16 cellular contexts compared by ENCODE assay signal in the genomic region with DNA sequence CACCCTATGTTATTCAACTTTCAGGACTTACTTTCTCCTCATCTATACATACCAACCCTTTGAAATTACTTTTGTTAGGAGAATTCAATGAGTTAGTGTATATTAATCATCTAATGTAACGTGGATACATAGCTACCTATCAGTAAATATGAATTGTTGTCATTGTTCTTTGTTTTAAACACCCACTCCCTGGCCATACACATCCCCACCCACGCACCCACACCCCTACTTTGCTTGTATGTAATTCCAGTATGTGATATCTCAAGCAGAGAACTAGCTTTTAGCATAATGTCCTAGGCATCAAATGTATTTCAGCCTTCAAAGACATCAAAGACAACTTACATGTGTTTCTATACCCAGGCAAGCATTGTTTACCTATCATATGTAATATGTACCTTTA.
A peak's percentile ranks its signal among the peaks of the same experiment; 100 is the strongest.
DNase-seq lines count a peak whose midpoint lies in the region; ATAC-seq and TF ChIP-seq lines count a peak whose summit lies in the region.
"Had no signal": no experiment of that assay in that cellular context is flagged by ENCODE, and none has a peak within 500 bp of the region (broad histone marks: within the 10 kb centered on the region; RNA-seq: fewer than 3 reads in every experiment).

No MANE protein-coding gene starts in this region.

- peaks cover 46 to 75% (median 69%) of the 10 kb centered on the region in 4 donors for H3K4me1 Mint-ChIP-seq in CD4-positive, CD25-positive, alpha-beta regulatory T cell
- peaks cover 14% of the 10 kb centered on the region for H3K4me1 Mint-ChIP-seq in nephron progenitor cell
- H3K4me1 Mint-ChIP-seq in T-helper 17 cell: peaks cover 55% of the 10 kb centered on the region

- TF ChIP-seq CTCF in HEK293 (tag by site-specific recombination; IDR thresholded peaks at IDR 0.05) (no peak), brain microvascular endothelial cell (IDR thresholded peaks at IDR 0.05; ENCODE audit: low read depth, low read length, missing control alignments) (no peak), nephron progenitor cell (IDR thresholded peaks at IDR 0.05) (no peak)

- H3K36me3 ChIP-seq in CD4-positive, CD25-positive, alpha-beta regulatory T cell (ENCODE audit: control insufficient read depth, insufficient read depth, low read length): peaks cover 54% of the 10 kb centered on the region
- H3K36me3 ChIP-seq in HEK293 (ENCODE audit: control insufficient read depth in 2 of 2, insufficient read depth in 1 of 2, low read length in 2 of 2): peaks cover 3 to 61% of the 10 kb centered on the region in 2 experiments; a peak in 1 of 3 replicates
- H3K36me3 ChIP-seq in brain microvascular endothelial cell (replicated peaks): peaks cover 15% of the 10 kb centered on the region

- peaks cover 28% of the 10 kb centered on the region for H3K36me3 Mint-ChIP-seq in CD4-positive, CD25-positive, alpha-beta regulatory T cell
- peaks cover 49% of the 10 kb centered on the region for H3K36me3 Mint-ChIP-seq in nephron progenitor cell (ENCODE audit: low read depth)
- H3K36me3 Mint-ChIP-seq in T-helper 17 cell (ENCODE audit: low read depth): peaks cover 11% of the 10 kb centered on the region

- no peak for ATAC-seq in CD4-positive, CD25-positive, alpha-beta regulatory T cell (ENCODE audit: low read depth in 2 of 2)
- ATAC-seq in T-helper 17 cell: no peak
- ATAC-seq: GM12878; stimulated activated naive CD8-positive, alpha-beta T cell treated with anti-CD3 and anti-CD28 coated beads, Interleukin-15, amount 100 ng/mL, for 72 hours had no signal

- POLR2A ChIA-PET in HEK293 (lab: Yijun Ruan, JAX): no interaction called here

- no peak overlapping the region for H3K4me3 ChIP-seq in CD4-positive, CD25-positive, alpha-beta regulatory T cell (ENCODE audit: low read depth, low read length)
- H3K4me3 ChIP-seq in HEK293 (ENCODE audit: low read depth, low read length) (no peak overlapping the region), brain microvascular endothelial cell (ENCODE audit: low read depth, low read length) (no peak overlapping the region)
- H3K4me3 ChIP-seq: GM12878 had no signal

- H3K9me3 Mint-ChIP-seq in CD4-positive, CD25-positive, alpha-beta regulatory T cell: no peaks in the 10 kb centered on the region
- no peaks in the 10 kb centered on the region for H3K9me3 Mint-ChIP-seq in nephron progenitor cell
- H3K9me3 Mint-ChIP-seq: activated naive CD8-positive, alpha-beta T cell treated with anti-CD3 and anti-CD28 coated beads, Interleukin-2, amount 10 ng/mL, durations not matched to agents 7 days and 5 days; CD4-positive, alpha-beta memory T cell; stimulated activated naive CD8-positive, alpha-beta T cell treated with anti-CD3 and anti-CD28 coated beads, Interleukin-15, amount 100 ng/mL, for 72 hours had no signal

- H3K9me3 ChIP-seq in CD4-positive, CD25-positive, alpha-beta regulatory T cell (ENCODE audit: control insufficient read depth in 2 of 2, low read length in 2 of 2): no peaks in the 10 kb centered on the region
- H3K9me3 ChIP-seq in HEK293 (ENCODE audit: control insufficient read depth, insufficient read depth, low read depth, low read length) (no peaks in the 10 kb centered on the region), T-helper 17 cell (ENCODE audit: control insufficient read depth, low read length, poor library complexity, severe bottlenecking) (no peaks in the 10 kb centered on the region)

- no peaks in the 10 kb centered on the region for H3K27me3 Mint-ChIP-seq in CD4-positive, CD25-positive, alpha-beta regulatory T cell
- H3K27me3 Mint-ChIP-seq in nephron progenitor cell (ENCODE audit: low read depth, poor library complexity) (no peaks in the 10 kb centered on the region), T-helper 17 cell (no peaks in the 10 kb centered on the region)
- H3K27me3 Mint-ChIP-seq: activated naive CD8-positive, alpha-beta T cell treated with anti-CD3 and anti-CD28 coated beads, Interleukin-2, amount 10 ng/mL, durations not matched to agents 7 days and 5 days; CD4-positive, alpha-beta memory T cell; stimulated activated naive CD8-positive, alpha-beta T cell treated with anti-CD3 and anti-CD28 coated beads, Interleukin-15, amount 100 ng/mL, for 72 hours had no signal

- H3K27ac ChIP-seq in CD4-positive, CD25-positive, alpha-beta regulatory T cell (ENCODE audit: insufficient read depth, low read length, poor library complexity, severe bottlenecking): no peak overlapping the region
- H3K27ac ChIP-seq in HEK293 (ENCODE audit: extremely low read depth, low read depth, low read length) (no peak overlapping the region), brain microvascular endothelial cell (peak overlapping the region; percentile 97)

- no peaks in the 10 kb centered on the region for H3K27me3 ChIP-seq in CD4-positive, CD25-positive, alpha-beta regulatory T cell (ENCODE audit: control insufficient read depth, insufficient read depth, low read length)
- H3K27me3 ChIP-seq in brain microvascular endothelial cell (replicated peaks): no peaks in the 10 kb centered on the region

- in situ Hi-C loops in brain microvascular endothelial cell (cut with HindIII; ENCODE audit: low pct_ligation_motif_present, low sequenced_read_pairs): loop anchor here (25.0 kb wide), 1 partner anchor 389 kb away; no protein-coding TSS in a partner anchor

- CTCF ChIA-PET in HEK293 (lab: Yijun Ruan, JAX): interaction anchor here (0.9 to 5.5 kb wide), 2 partner anchors 55 to 133 kb away, joined by 3 to 21 read pairs; no protein-coding TSS in a partner anchor

- DNase-seq in CD4-positive, CD25-positive, alpha-beta regulatory T cell: no peak
- DNase-seq in brain microvascular endothelial cell (no peak), nephron progenitor cell (no peak), globus pallidus (ENCODE audit: low spot score) (no peak), NCI-H2196 (lab: John Stamatoyannopoulos, UW; ENCODE audit: unreplicated experiment) (no peak), T-helper 17 cell (no peak)
- DNase-seq: activated naive CD8-positive, alpha-beta T cell treated with anti-CD3 and anti-CD28 coated beads, Interleukin-2, amount 10 ng/mL, durations not matched to agents 7 days and 5 days; CD4-positive, alpha-beta memory T cell; cerebellar nuclear complex; KBM-7; NCI-H1417; NCI-H446; OCI-M1; stimulated activated naive CD8-positive, alpha-beta T cell treated with anti-CD3 and anti-CD28 coated beads, Interleukin-15, amount 100 ng/mL, for 72 hours had no signal

- H3K4me1 ChIP-seq in CD4-positive, CD25-positive, alpha-beta regulatory T cell (ENCODE audit: control insufficient read depth, insufficient read depth, low read length, poor library complexity, severe bottlenecking): peaks cover 66% of the 10 kb centered on the region
- no peaks in the 10 kb centered on the region for H3K4me1 ChIP-seq in HEK293 (ENCODE audit: control insufficient read depth, insufficient read depth, low read length)

- H3K27ac Mint-ChIP-seq in CD4-positive, CD25-positive, alpha-beta regulatory T cell: peak overlapping the region in 2 of 3 donors; percentile 27 to 66
- peak overlapping the region; percentile 21 for H3K27ac Mint-ChIP-seq in nephron progenitor cell
- H3K27ac Mint-ChIP-seq in T-helper 17 cell: no peak overlapping the region
- H3K27ac Mint-ChIP-seq: stimulated activated naive CD8-positive, alpha-beta T cell treated with anti-CD3 and anti-CD28 coated beads, Interleukin-15, amount 100 ng/mL, for 72 hours had no signal

- H3K4me3 Mint-ChIP-seq in CD4-positive, CD25-positive, alpha-beta regulatory T cell: peak overlapping the region in 3 of 4 donors; percentile 1 to 59 (median 8)
- H3K4me3 Mint-ChIP-seq in nephron progenitor cell: no peak overlapping the region
- H3K4me3 Mint-ChIP-seq in T-helper 17 cell: no peak overlapping the region

TF ChIP-seq in HEK293, 187 proteins besides CTCF, POLR2A, EP300 and RAD21:
- 0 out of 2 replicates have a peak, but pooled peaks have one; percentile 14 for TF ChIP-seq ZFHX2 (tag by site-specific recombination; conservative IDR thresholded peaks at IDR 0.05)
- TF ChIP-seq ZNF239 (tag by site-specific recombination; IDR thresholded peaks at IDR 0.05): no peak

Comparison
In these comparisons a context has a peak if more than half of its experiments do, and no peak if none do; other contexts are left out.
1. H3K4me3 Mint-ChIP-seq: peak in CD4-positive, CD25-positive, alpha-beta regulatory T cell (3 of 4); none in nephron progenitor cell (single experiment) and T-helper 17 cell (single experiment).